ENCODE assay signal across 8 cellular contexts in genomic region chr19:1863638-1864479, GRCh38. TPM values are rescaled to one million over a fixed set of nuclear protein-coding genes. Genes with fewer than 3 reads are reported as not detected.
DNase-seq lines count a peak whose midpoint lies in the region; ATAC-seq and TF ChIP-seq lines count a peak whose summit lies in the region.

No MANE protein-coding gene starts in this region.

- H3K36me3 ChIP-seq in SU-DHL-6 (ENCODE audit: low read length) (no peaks in the 10 kb centered on the region), transverse colon (no peaks in the 10 kb centered on the region)

- peak; percentile 94 for DNase-seq in GM10248 (ENCODE audit: extremely low spot score)
- peak; percentile 84 for DNase-seq in NCI-H1048 (lab: John Stamatoyannopoulos, UW)
- peak; percentile 84 for DNase-seq in activated naive CD8-positive, alpha-beta T cell treated with anti-CD3 and anti-CD28 coated beads, Interleukin-2, amount 50 U/mL, for 16 hours (ENCODE audit: low read depth, low spot score)
- DNase-seq in cardiac septum (ENCODE audit: low spot score): peak; percentile 94
- peak; percentile 86 for DNase-seq in pons (ENCODE audit: low spot score)
- peak; percentile 92 for DNase-seq in transverse colon

- peak overlapping the region; percentile 55 for H2AFZ ChIP-seq in SU-DHL-6 (ENCODE audit: low read depth, low read length, severe bottlenecking)

- peak overlapping the region; percentile 95 for H3K27ac ChIP-seq in SU-DHL-6 (ENCODE audit: low read depth, low read length)
- peak overlapping the region; percentile 88 to 96 (median 94) for H3K27ac ChIP-seq in transverse colon

- POLR2A ChIA-PET in GM10248 (lab: Yijun Ruan, JAX): interaction anchor here (0.6 to 1.4 kb wide), 5 partner anchors 8 to 33 kb away, joined by 3 to 7 read pairs (median 5); partner anchors contain the start of gene ABHD17A

- H3K27me3 ChIP-seq in SU-DHL-6 (ENCODE audit: low read length) (no peaks in the 10 kb centered on the region), transverse colon (no peaks in the 10 kb centered on the region)

- no peak for TF ChIP-seq EP300 in transverse colon (IDR thresholded peaks at IDR 0.05; ENCODE audit: low read depth)

- intact Hi-C loops in cardiac septum (cut with DNase I): loop anchor here (2.0 kb wide), 1 partner anchor 41 kb away; the partner anchor contains the start of genes ADAT3 and SCAMP4
- intact Hi-C loops in transverse colon (cut with DNase I; ENCODE audit: low total_unique reads): no loop called here

- in situ Hi-C loops in transverse colon (cut with MboI; ENCODE audit: low pct_ligation_motif_present in 1 of 4, low pct_unique_long_range_greater_than_20kb in 1 of 4, low sequenced_read_pairs in 3 of 4): no loop called here

- peak overlapping the region; percentile 86 for H3K4me2 ChIP-seq in SU-DHL-6 (ENCODE audit: low read depth, low read length, poor library complexity, severe bottlenecking)

- 1% methylated on average over 27 of the region's 115 CpGs; no CpG with 5 or more reads in 1 of the 2 donors for WGBS in transverse colon (ENCODE audit: low coverage in 1 of 2), 2 donors

- peak overlapping the region; percentile 73 for H3K4me3 ChIP-seq in SU-DHL-6 (ENCODE audit: insufficient read depth, low read length, poor library complexity, severe bottlenecking)
- H3K4me3 ChIP-seq in transverse colon: peak overlapping the region; percentile 47 to 81 (median 74)

- H3K4me1 ChIP-seq in transverse colon: peaks cover 35 to 50% (median 41%) of the 10 kb centered on the region in 4 donors

- CTCF ChIA-PET in GM10248 (lab: Yijun Ruan, JAX): interaction anchor here (1.0 to 1.6 kb wide), 9 partner anchors 12 to 213 kb away, joined by 3 to 23 read pairs (median 3); partner anchors contain the start of gene REXO1

- no peaks in the 10 kb centered on the region for H3K9me2 ChIP-seq in SU-DHL-6 (replicated peaks; ENCODE audit: insufficient read depth, low read length)

- TF ChIP-seq CTCF in GM10248 (IDR thresholded peaks at IDR 0.05; ENCODE audit: control extremely low read depth, extremely low read depth, low read depth, missing control alignments) (no peak), SU-DHL-6 (IDR thresholded peaks at IDR 0.05; ENCODE audit: insufficient read depth, low read length, poor library complexity, severe bottlenecking) (no peak), transverse colon (IDR thresholded peaks at IDR 0.05) (no peak)

- peaks cover 35% of the 10 kb centered on the region for H3K79me2 ChIP-seq in SU-DHL-6 (ENCODE audit: insufficient read depth, low read length)

- peak overlapping the region; percentile 96 for H3K9ac ChIP-seq in SU-DHL-6 (ENCODE audit: low read length)

- peak; percentile 49 for ATAC-seq in HG02571 (IDR thresholded peaks at IDR 0.05; ENCODE audit: unreplicated experiment)

- H3F3A ChIP-seq in SU-DHL-6 (ENCODE audit: insufficient read depth): peaks cover 23% of the 10 kb centered on the region

- peak; percentile 31 for TF ChIP-seq POLR2A in transverse colon (IDR thresholded peaks at IDR 0.05)

- H4K20me1 ChIP-seq in SU-DHL-6 (ENCODE audit: low read depth, low read length): peaks cover 6% of the 10 kb centered on the region; the same call in 1 of the 2 replicates

- H3K9me3 ChIP-seq in SU-DHL-6 (ENCODE audit: insufficient read depth, low read length): no peaks in the 10 kb centered on the region
- H3K9me3 ChIP-seq in transverse colon: no peaks in the 10 kb centered on the region

RNA-seq across cellular contexts. Expression of gene KLF16, which starts 0.5 kb away (rescaled TPM):
- total RNA-seq in cardiac septum (14.1 TPM), transverse colon (10 to 100 TPM in 3 of 4 donors, 1 to 10 TPM in 1; 9.0 to 18.3 (median 11.6) TPM)

RNA-seq across cellular contexts. Expression of gene REXO1, which starts 15.6 kb away (rescaled TPM):
- 16.7 TPM for total RNA-seq in cardiac septum
- 10 to 100 TPM; 36.0 to 95.0 (median 56.3) TPM for total RNA-seq in transverse colon

RNA-seq across cellular contexts. Expression of gene ABHD17A, which starts 21.4 kb away (rescaled TPM):
- total RNA-seq in cardiac septum (61.1 TPM), transverse colon (100 to 1,000 TPM in 3 of 4 donors, 10 to 100 TPM in 1; 90.0 to 179 (median 140) TPM)

RNA-seq across cellular contexts. Expression of gene ADAT3, which starts 41.3 kb away (rescaled TPM):
- 2.1 TPM for total RNA-seq in cardiac septum
- total RNA-seq in transverse colon: 10 to 100 TPM; 18.7 to 73.2 (median 30.3) TPM

RNA-seq across cellular contexts. Expression of gene SCAMP4, which starts 41.3 kb away (rescaled TPM):
- total RNA-seq in cardiac septum (14.9 TPM), transverse colon (100 to 1,000 TPM in 1 of 4 donors, 10 to 100 TPM in 3; 25.1 to 119 (median 86.6) TPM)

Comparison
In these comparisons a context has a peak if more than half of its experiments do, and no peak if none do; other contexts are left out.
1. Peak in every context shown above with its lines: DNase-seq, ATAC-seq, H3K4me3 ChIP-seq and H3K27ac ChIP-seq.